ENCODE assay signal across 23 cellular contexts in the genomic region with DNA sequence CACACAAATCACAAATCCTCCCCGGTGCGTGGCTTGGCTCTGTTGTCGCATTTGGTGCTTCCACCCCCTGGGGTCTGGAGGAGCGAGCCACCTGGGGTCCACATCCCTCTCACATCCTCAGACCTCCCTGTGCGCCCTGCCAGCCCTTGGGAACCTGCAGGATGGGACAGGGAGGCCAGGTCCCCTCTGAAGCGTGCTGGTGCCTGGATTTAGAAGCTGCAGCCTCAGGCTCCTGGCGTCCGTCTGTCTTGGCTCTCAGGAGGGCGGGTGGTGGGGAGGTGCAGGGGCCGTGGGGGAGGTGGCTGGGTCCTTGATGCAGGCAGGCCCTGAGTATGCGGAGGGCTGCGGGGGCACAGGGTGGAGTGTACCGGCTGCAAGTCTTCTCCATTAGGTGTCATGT. TPM values are rescaled to one million over a fixed set of nuclear protein-coding genes. Genes with fewer than 3 reads are reported as not detected.
"Had no signal": no experiment of that assay in that cellular context is flagged by ENCODE, and none has a peak within 500 bp of the region (broad histone marks: within the 10 kb centered on the region; RNA-seq: fewer than 3 reads in every experiment).

No MANE protein-coding gene starts in this region.

- H3K27me3 Mint-ChIP-seq: activated CD4-positive, alpha-beta memory T cell treated with anti-CD3 and anti-CD28 coated beads for 36 hours; stimulated activated naive CD8-positive, alpha-beta T cell treated with anti-CD3 and anti-CD28 coated beads, Interleukin-15, Interleukin-2, amounts not matched to agents 100 ng/mL and 50 ng/mL, for 24 hours had no signal

- FAIRE-seq: islet of Langerhans had no signal

- H3K36me3 ChIP-seq: cardiac muscle cell had no signal

- H3K36me3 Mint-ChIP-seq: activated CD4-positive, alpha-beta memory T cell treated with anti-CD3 and anti-CD28 coated beads for 36 hours had no signal

- H3K4me1 ChIP-seq: body of pancreas had no signal

- H3K27me3 ChIP-seq: body of pancreas, cardiac muscle cell, gastrocnemius medialis, tibial artery had no signal

- H3K4me3 ChIP-seq: body of pancreas, cardiac muscle cell, gastrocnemius medialis, tibial artery had no signal

- ATAC-seq: body of pancreas, esophagus mucosa, gastrocnemius medialis, left colon had no signal

- H3K9me3 Mint-ChIP-seq: activated naive CD4-positive, alpha-beta T cell treated with anti-CD3 and anti-CD28 coated beads, Interleukin-2, amount 50 U/mL, for 24 hours had no signal

- H3K4me3 Mint-ChIP-seq: activated B cell treated with CpG ODN at 0.5 μM for 24 hours; activated CD4-positive, alpha-beta memory T cell treated with anti-CD3 and anti-CD28 coated beads for 36 hours; activated naive CD4-positive, alpha-beta T cell treated with anti-CD3 and anti-CD28 coated beads, Interleukin-2, amount 50 U/mL, for 24 hours; dendritic cell treated with granulocyte-macrophage colony-stimulating factor and Interleukin-4, amounts not matched to agents 40 ng/mL and 50 ng/mL, for 4 days; memory B cell; nephron progenitor cell; stimulated activated naive CD8-positive, alpha-beta T cell treated with anti-CD3 and anti-CD28 coated beads, Interleukin-15, Interleukin-2, amounts not matched to agents 100 ng/mL and 50 ng/mL, for 24 hours; T-helper 1 cell treated with Interleukin-12 subunit alpha and Interleukin-12 subunit beta and Interleukin-4 antibody, amounts not matched to agents 30 μg/mL and 1 μg/mL, for 36 hours had no signal

- H3K9me3 ChIP-seq: gastrocnemius medialis had no signal

- H3K27ac ChIP-seq: body of pancreas, cardiac muscle cell, tibial artery had no signal

- DNase-seq: activated B cell treated with CpG ODN at 0.5 μM for 24 hours; activated CD4-positive, alpha-beta memory T cell treated with anti-CD3 and anti-CD28 coated beads for 36 hours; activated CD4-positive, alpha-beta T cell treated with anti-CD3 and anti-CD28 coated beads for 4 hours; activated effector memory CD4-positive, alpha-beta T cell treated with Interleukin-2 at 50 U/mL for 16 hours; activated T-cell treated with anti-CD3 and anti-CD28 coated beads, Interleukin-2, amount 50 U/mL, for 48 hours; anterior cingulate cortex; body of pancreas; effector CD4-positive, alpha-beta T cell; gastrocnemius medialis; head of caudate nucleus; left colon; nephron progenitor cell; stimulated activated CD4-positive, alpha-beta T cell treated with anti-CD3 and anti-CD28 coated beads, Interleukin-4, amount 100 ng/mL, for 24 hours; T1000; tibial artery had no signal

- H3K27ac Mint-ChIP-seq: activated B cell treated with CpG ODN at 0.5 μM for 24 hours; activated CD4-positive, alpha-beta memory T cell treated with anti-CD3 and anti-CD28 coated beads for 36 hours; activated naive CD4-positive, alpha-beta T cell treated with anti-CD3 and anti-CD28 coated beads, Interleukin-2, amount 50 U/mL, for 24 hours; dendritic cell treated with granulocyte-macrophage colony-stimulating factor and Interleukin-4, amounts not matched to agents 40 ng/mL and 50 ng/mL, for 4 days; memory B cell; nephron progenitor cell; stimulated activated naive CD8-positive, alpha-beta T cell treated with anti-CD3 and anti-CD28 coated beads, Interleukin-15, Interleukin-2, amounts not matched to agents 100 ng/mL and 50 ng/mL, for 24 hours; T-helper 1 cell treated with Interleukin-12 subunit alpha and Interleukin-12 subunit beta and Interleukin-4 antibody, amounts not matched to agents 30 μg/mL and 1 μg/mL, for 36 hours had no signal

RNA-seq across cellular contexts. Expression of a gene that starts 38.4 kb away (rescaled TPM):
- total RNA-seq: activated B cell treated with CpG ODN at 0.5 μM for 24 hours had no signal
